In genomic region chr2:142983174-142983573, GRCh38 we compare ENCODE assay signal across 14 cellular contexts.
A peak's percentile ranks its signal among the peaks of the same experiment; 100 is the strongest.
DNase-seq lines count a peak whose midpoint lies in the region; ATAC-seq, FAIRE-seq and TF ChIP-seq lines count a peak whose summit lies in the region.
"Had no signal": no experiment of that assay in that cellular context is flagged by ENCODE, and none has a peak within 500 bp of the region (broad histone marks: within the 10 kb centered on the region; RNA-seq: fewer than 3 reads in every experiment).

No MANE protein-coding gene starts in this region.

- CTCF ChIA-PET in GM12878 (lab: Yijun Ruan, JAX), result interaction anchor here (0.5 to 2.0 kb wide), 12 partner anchors 9 to 300 kb away, joined by 3 to 8 read pairs (median 4); partner anchors contain the start of gene KYNU

- no peak overlapping the region for H3K27ac ChIP-seq in GM12878 (ENCODE audit: control insufficient read depth, insufficient read depth)
- H3K27ac ChIP-seq: neural progenitor cell, RWPE1 had no signal

- no peak overlapping the region for H3K9ac ChIP-seq in GM12878 (ENCODE audit: control insufficient read depth, insufficient read depth, low read length)
- H3K9ac ChIP-seq: neural progenitor cell had no signal

- intact Hi-C loops in GM12878 (cut with micrococcal nuclease; ENCODE audit: unreplicated experiment), result loop anchor here (10.0 kb wide), 1 partner anchor 688 kb away; no protein-coding TSS in a partner anchor

- DNase-seq in GM12878 (ENCODE audit: low read depth, low spot score) (peak; percentile 28), glomerular visceral epithelial cell (ENCODE audit: extremely low spot score) (no peak), kidney glomerular epithelial cell (lab: John Stamatoyannopoulos, UW) (no peak), foreskin fibroblast (no peak), NCI-H226 (no peak)
- DNase-seq: central memory CD4-positive, alpha-beta T cell; kidney; NCI-H2081 had no signal

- POLR2A ChIA-PET in GM12878 (lab: Charles Lee), result no interaction called here

- no peaks in the 10 kb centered on the region for H4K20me1 ChIP-seq in GM12878 (ENCODE audit: control insufficient read depth, insufficient read depth)

- no peak for TF ChIP-seq EP300 in GM12878 (IDR thresholded peaks at IDR 0.05; ENCODE audit: borderline replicate concordance in 1 of 2, control insufficient read depth in 1 of 2, low read depth in 2 of 2, low read length in 2 of 2)

- no peaks in the 10 kb centered on the region for H3K9me3 ChIP-seq in GM12878 (replicated peaks; ENCODE audit: control insufficient read depth, insufficient read depth, low read length)

- SMC1A ChIA-PET in GM12878 (lab: Charles Lee; ENCODE audit: uncharacterized antibody, unreplicated experiment), result interaction anchor here (0.6 to 2.6 kb wide), 9 partner anchors 10 to 1792 kb away, joined by 3 to 9 read pairs (median 3); partner anchors contain the start of gene KYNU

- peaks cover 16% of the 10 kb centered on the region for H3K4me1 ChIP-seq in GM12878 (ENCODE audit: control insufficient read depth, insufficient read depth, low read length)
- H3K4me1 ChIP-seq: neural progenitor cell had no signal

- no peak for TF ChIP-seq POLR2A in GM12878 (IDR thresholded peaks at IDR 0.05; ENCODE audit: low read depth, low read length)

- H3K4me3 ChIP-seq in GM12878, result no peak overlapping the region
- H3K4me3 ChIP-seq in foreskin fibroblast (ENCODE audit: low read depth in 1 of 2, low read length in 2 of 2), result no peak overlapping the region
- H3K4me3 ChIP-seq: neural progenitor cell had no signal

- TF ChIP-seq CTCF in GM12878 (IDR thresholded peaks at IDR 0.05 in 2 of 3, conservative IDR thresholded peaks at IDR 0.05 in 1 of 3; ENCODE audit: control insufficient read depth in 2 of 3, extremely low read depth in 1 of 3, insufficient read depth in 1 of 3, low read depth in 3 of 3, low read length in 3 of 3) (no peak), foreskin fibroblast (IDR thresholded peaks at IDR 0.05; ENCODE audit: low read depth, low read length) (no peak)

- in situ Hi-C loops in GM12878 (cut with MboI), result loop anchor here (25.0 kb wide), 1 partner anchor 696 kb away; no protein-coding TSS in a partner anchor

- RAD21 ChIA-PET in GM12878 (lab: Charles Lee; ENCODE audit: unreplicated experiment), result interaction anchor here (1.2 to 1.4 kb wide), 2 partner anchors 68 to 106 kb away, joined by 4 to 5 read pairs; partner anchors contain the start of gene KYNU

- no peak for FAIRE-seq in GM12878 (lab: Jason Lieb, UNC)
- FAIRE-seq: kidney had no signal

- H3K27me3 ChIP-seq in GM12878 (replicated peaks in 1 of 2; ENCODE audit: control insufficient read depth in 2 of 2, insufficient read depth in 2 of 2, low read length in 1 of 2), result no peaks in the 10 kb centered on the region
- H3K27me3 ChIP-seq: neural progenitor cell had no signal

- 35% methylated on average over 1 of the region's 1 CpG for WGBS in GM12878 (ENCODE audit: insufficient coverage, insufficient replicate concordance, low lambda C conversion rate, missing lambda C conversion rate)

- no peaks in the 10 kb centered on the region for H3K79me2 ChIP-seq in GM12878 (ENCODE audit: control insufficient read depth, insufficient read depth, low read length)

- no peaks in the 10 kb centered on the region; a peak in 1 of 4 replicates for H3K36me3 ChIP-seq in GM12878 (ENCODE audit: control insufficient read depth in 2 of 2, insufficient read depth in 2 of 2, low read length in 1 of 2)
- H3K36me3 ChIP-seq: neural progenitor cell had no signal

- peak overlapping the region; percentile 6; the same call in 1 of the 2 replicates for H2AFZ ChIP-seq in GM12878 (ENCODE audit: control insufficient read depth, low read depth, low read length)
- H2AFZ ChIP-seq: neural progenitor cell had no signal

- TF ChIP-seq RAD21 in GM12878 (IDR thresholded peaks at IDR 0.05; ENCODE audit: insufficient read depth, low read depth, low read length), result no peak

- H3K4me2 ChIP-seq in GM12878 (ENCODE audit: control insufficient read depth, insufficient read depth), result peak overlapping the region; percentile 54; the same call in 1 of the 2 replicates
- H3K4me2 ChIP-seq: neural progenitor cell had no signal

- no TSS peak for BruUV-seq in GM12878 (replicated peaks; lab: Mats Ljungman, UMichigan)

- ATAC-seq in GM18870 (IDR thresholded peaks at IDR 0.05; ENCODE audit: unreplicated experiment) (peak; percentile 82), GM21529 (IDR thresholded peaks at IDR 0.05; ENCODE audit: unreplicated experiment) (peak; percentile 54), HG03103 (IDR thresholded peaks at IDR 0.05; ENCODE audit: low read depth, unreplicated experiment) (peak; percentile 72), GM12878 (peak; percentile 92)
- ATAC-seq: activated T-helper 17 cell treated with anti-CD3 and anti-CD28 coated beads, Interleukin-2, amount 50 U/mL, for 72 hours had no signal

TF ChIP-seq in GM12878, 131 proteins besides CTCF, POLR2A, EP300 and RAD21 (continues in another document):
- no peak for TF ChIP-seq MAX (IDR thresholded peaks at IDR 0.05; ENCODE audit: low read depth, low read length)
- TF ChIP-seq RUNX3 (IDR thresholded peaks at IDR 0.05; ENCODE audit: low read length), result peak; percentile 29; the same call in 1 of the 2 replicates
- no peak for TF ChIP-seq CHD2 (IDR thresholded peaks at IDR 0.05; ENCODE audit: borderline replicate concordance, low read depth, low read length)
- no peak for TF ChIP-seq ZNF687 (IDR thresholded peaks at IDR 0.05)
- TF ChIP-seq JUND (IDR thresholded peaks at IDR 0.05; ENCODE audit: low read depth, low read length), result no peak
- no peak for TF ChIP-seq ATF2 (IDR thresholded peaks at IDR 0.05; ENCODE audit: low read length)
- TF ChIP-seq USF2 (IDR thresholded peaks at IDR 0.05; ENCODE audit: borderline replicate concordance, low read depth, low read length), result peak; percentile 6; the same call in 1 of the 2 replicates
- TF ChIP-seq FOXK2 (IDR thresholded peaks at IDR 0.05), result no peak
- no peak for TF ChIP-seq CHD1 (IDR thresholded peaks at IDR 0.05; ENCODE audit: low read depth, low read length)
